In genomic region chr18:3248062-3248669, GRCh38 we compare ENCODE assay signal across 8 cellular contexts. TPM values are rescaled to one million over a fixed set of nuclear protein-coding genes. Genes with fewer than 3 reads are reported as not detected.
A peak's percentile ranks its signal among the peaks of the same experiment; 100 is the strongest.
DNase-seq lines count a peak whose midpoint lies in the region; ATAC-seq, FAIRE-seq and TF ChIP-seq lines count a peak whose summit lies in the region.

No MANE protein-coding gene starts in this region.

- CTCF ChIA-PET in H1 (lab: Charles Lee; ENCODE audit: partially characterized antibody), result interaction anchor here (0.7 to 1.5 kb wide), 2 partner anchors 94 to 96 kb away, joined by 3 to 6 read pairs; no protein-coding TSS in a partner anchor
- CTCF ChIA-PET in naive thymus-derived CD4-positive, alpha-beta T cell (lab: Charles Lee), result interaction anchor here (0.7 to 3.1 kb wide), 9 partner anchors 13 to 315 kb away, joined by 3 to 17 read pairs (median 4); partner anchors contain the start of gene MYL12B

- H3K36me3 Mint-ChIP-seq in naive thymus-derived CD4-positive, alpha-beta T cell, result peaks cover 11 to 33% (median 19%) of the 10 kb centered on the region in 5 donors

- H4K5ac ChIP-seq in H1 (ENCODE audit: insufficient read length, low read depth, low read length), result peak overlapping the region; percentile 48

- H3K14ac ChIP-seq in H1 (ENCODE audit: insufficient read length), result no peak overlapping the region

- H3K27ac Mint-ChIP-seq in naive thymus-derived CD4-positive, alpha-beta T cell, result peak overlapping the region; percentile 77 to 99 (median 97)

- H2AK5ac ChIP-seq in H1 (ENCODE audit: low read depth, low read length), result 0 out of 2 replicates have a peak overlapping the region, but pooled peaks have one; percentile 46

- no peak overlapping the region for H2BK12ac ChIP-seq in H1 (ENCODE audit: low read depth, low read length)

- peak overlapping the region; percentile 82 to 83 for H3K4me2 ChIP-seq in H1 (ENCODE audit: insufficient read depth in 1 of 2, low read depth in 2 of 2, low read length in 2 of 2)

- H4K20me1 ChIP-seq in H1 (replicated peaks in 1 of 2; ENCODE audit: control insufficient read depth in 1 of 2, insufficient read depth in 2 of 2, low read length in 2 of 2), result peaks cover 4 to 10% of the 10 kb centered on the region in 2 experiments

- H3K36me3 ChIP-seq in cardiac muscle cell (peaks cover 2% of the 10 kb centered on the region), H1 (ENCODE audit: control insufficient read depth in 2 of 4, insufficient read depth in 4 of 4, low read length in 3 of 4) (peaks cover 0 to 7% (median 5%) of the 10 kb centered on the region in 4 experiments; a peak in 6 of 8 replicates)
- peaks cover 0 to 10% (median 0%) of the 10 kb centered on the region in 3 experiments for H3K36me3 ChIP-seq in naive thymus-derived CD4-positive, alpha-beta T cell (ENCODE audit: control insufficient read depth in 2 of 3, insufficient read depth in 3 of 3, low read length in 3 of 3)

- TF ChIP-seq POLR2A in H1 (IDR thresholded peaks at IDR 0.05; ENCODE audit: control extremely low read depth in 1 of 2, low read depth in 2 of 2, low read length in 2 of 2), result no peak

- H3K4me3 ChIP-seq in cardiac muscle cell (peak overlapping the region; percentile 75), H1 (ENCODE audit: extremely low read depth in 1 of 4, insufficient read depth in 2 of 4, low read depth in 3 of 4, low read length in 4 of 4) (peak overlapping the region; percentile 86 to 91 (median 89))
- H3K4me3 ChIP-seq in naive thymus-derived CD4-positive, alpha-beta T cell (ENCODE audit: low read length), result peak overlapping the region; percentile 97

- H3K27me3 Mint-ChIP-seq in naive thymus-derived CD4-positive, alpha-beta T cell, result peaks cover 0 to 2% (median 0%) of the 10 kb centered on the region in 5 donors

- H3K9me3 ChIP-seq in cardiac muscle cell (ENCODE audit: low read depth), result no peaks in the 10 kb centered on the region
- H3K9me3 ChIP-seq in H1 (ENCODE audit: insufficient read depth in 2 of 2, low read depth in 1 of 2, low read length in 1 of 2), result no peaks in the 10 kb centered on the region
- no peaks in the 10 kb centered on the region for H3K9me3 ChIP-seq in naive thymus-derived CD4-positive, alpha-beta T cell (ENCODE audit: control insufficient read depth in 2 of 3, low read length in 3 of 3)

- H2BK120ac ChIP-seq in H1 (replicated peaks; ENCODE audit: low read depth, low read length), result no peak overlapping the region

- peak overlapping the region; percentile 87 to 99 (median 97) for H3K4me3 Mint-ChIP-seq in naive thymus-derived CD4-positive, alpha-beta T cell

- H3K27me3 ChIP-seq in cardiac muscle cell (no peaks in the 10 kb centered on the region), H1 (replicated peaks in 1 of 4; ENCODE audit: control insufficient read depth in 3 of 4, extremely low read depth in 1 of 4, insufficient read depth in 3 of 4, low read length in 3 of 4) (no peaks in the 10 kb centered on the region)
- no peaks in the 10 kb centered on the region for H3K27me3 ChIP-seq in naive thymus-derived CD4-positive, alpha-beta T cell (ENCODE audit: control insufficient read depth in 2 of 2, insufficient read depth in 2 of 2, low read length in 2 of 2)

- no peak overlapping the region for H2AFZ ChIP-seq in H1 (ENCODE audit: low read length)

- peak overlapping the region; percentile 99 for H2BK5ac ChIP-seq in H1 (ENCODE audit: low read depth, low read length)

- H3K4me1 ChIP-seq in cardiac muscle cell (ENCODE audit: low read depth) (peaks cover 10% of the 10 kb centered on the region), H1 (replicated peaks in 1 of 4; ENCODE audit: control insufficient read depth in 3 of 4, insufficient read depth in 4 of 4, low read length in 3 of 4) (peaks cover 0 to 9% (median 1%) of the 10 kb centered on the region in 4 experiments; a peak in 2 of 7 replicates)
- peaks cover 33 to 35% of the 10 kb centered on the region in 2 donors for H3K4me1 ChIP-seq in naive thymus-derived CD4-positive, alpha-beta T cell (ENCODE audit: control insufficient read depth in 2 of 2, insufficient read depth in 2 of 2, low read length in 2 of 2)

- no peak overlapping the region for H4K91ac ChIP-seq in H1 (replicated peaks; ENCODE audit: insufficient read length, low read length)

- peaks cover 0 to 1% (median 0%) of the 10 kb centered on the region in 11 donors for H3K9me3 Mint-ChIP-seq in naive thymus-derived CD4-positive, alpha-beta T cell

- no peak overlapping the region for H3K23ac ChIP-seq in H1 (ENCODE audit: insufficient read length)

- no peak overlapping the region for H2BK20ac ChIP-seq in H1 (ENCODE audit: low read length)

- TF ChIP-seq CTCF in cardiac muscle cell (IDR thresholded peaks at IDR 0.05; ENCODE audit: low read depth, low read length) (no peak), H1 (IDR thresholded peaks at IDR 0.05; ENCODE audit: control extremely low read depth in 1 of 3, insufficient read depth in 1 of 3, low read depth in 1 of 3, low read length in 3 of 3) (no peak), GM20000 (IDR thresholded peaks at IDR 0.05; ENCODE audit: extremely low read depth, missing control alignments) (no peak)

- peak overlapping the region; percentile 84 for H3K56ac ChIP-seq in H1 (replicated peaks; ENCODE audit: insufficient read length, low read depth, low read length)

- POLR2A ChIA-PET in H1 (lab: Charles Lee; ENCODE audit: partially characterized antibody), result interaction anchor here (0.6 to 6.3 kb wide), 25 partner anchors 9 to 529 kb away, joined by 3 to 60 read pairs (median 4); partner anchors contain the start of genes LPIN2 and MYL12B
- POLR2A ChIA-PET in naive thymus-derived CD4-positive, alpha-beta T cell (lab: Charles Lee), result interaction anchor here (0.6 to 8.8 kb wide), 32 partner anchors 8 to 592 kb away, joined by 3 to 229 read pairs (median 7); partner anchors contain the start of genes MYL12B and TGIF1

- H3K18ac ChIP-seq in H1 (ENCODE audit: extremely low read depth, low read length), result no peak overlapping the region; the same call in 1 of the 2 replicates

- ATAC-seq in naive thymus-derived CD4-positive, alpha-beta T cell, result no peak
- ATAC-seq in HG03095 (IDR thresholded peaks at IDR 0.05; ENCODE audit: unreplicated experiment), result no peak
- ATAC-seq in HG02759 (IDR thresholded peaks at IDR 0.05; ENCODE audit: unreplicated experiment), result no peak

- peaks cover 35 to 55% (median 52%) of the 10 kb centered on the region in 7 donors for H3K4me1 Mint-ChIP-seq in naive thymus-derived CD4-positive, alpha-beta T cell

- no peak overlapping the region for H3K4ac ChIP-seq in H1 (replicated peaks; ENCODE audit: insufficient read length, low read depth, low read length)

- no peak for FAIRE-seq in H1 (lab: Jason Lieb, UNC)

- no peaks in the 10 kb centered on the region for H3K79me1 ChIP-seq in H1 (ENCODE audit: low read depth, low read length)

- H3K79me2 ChIP-seq in H1 (ENCODE audit: control insufficient read depth in 1 of 2, insufficient read depth in 2 of 2, low read length in 2 of 2), result peaks cover 8 to 55% of the 10 kb centered on the region in 2 experiments; a peak in 3 of 4 replicates

- intact Hi-C loops in cardiac septum (cut with DNase I), result loop anchor here (5.0 kb wide), 1 partner anchor 316 kb away; no protein-coding TSS in a partner anchor
- intact Hi-C loops in naive thymus-derived CD4-positive, alpha-beta T cell (cut with micrococcal nuclease), result loop anchor here (1.0 to 10.0 kb wide), 6 partner anchors 13 to 911 kb away; partner anchors contain the start of genes METTL4 (in 1 of the 2) and NDC80 (in 1 of the 2)

- H4K8ac ChIP-seq in H1 (ENCODE audit: extremely low read depth, insufficient read depth, low read length), result peak overlapping the region; percentile 95

- peak; percentile 56 to 73 for DNase-seq in cardiac muscle cell (ENCODE audit: low read depth in 1 of 2, low spot score in 1 of 2)
- DNase-seq in cardiac septum (ENCODE audit: low spot score), result no peak
- DNase-seq in RPMI8226, result peak; percentile 67
- DNase-seq in H1 (ENCODE audit: low read depth in 1 of 2, low spot score in 2 of 2), result no peak
- DNase-seq in naive thymus-derived CD4-positive, alpha-beta T cell, result peak in 1 of 9 donors; percentile 27
- no peak for DNase-seq in GM20000 (ENCODE audit: low spot score)

- peak overlapping the region; percentile 93 to 99 (median 98) for H3K9ac ChIP-seq in H1 (replicated peaks in 1 of 4; ENCODE audit: extremely low read depth in 1 of 4, low read depth in 3 of 4, low read length in 3 of 4)

- no peak for TF ChIP-seq EP300 in H1 (IDR thresholded peaks at IDR 0.05; ENCODE audit: borderline replicate concordance in 1 of 2, low read depth in 2 of 2, low read length in 2 of 2)

- no peak for TF ChIP-seq RAD21 in H1 (IDR thresholded peaks at IDR 0.05 in 1 of 2, conservative IDR thresholded peaks at IDR 0.05 in 1 of 2; ENCODE audit: low read depth in 2 of 2, low read length in 2 of 2)

- peaks cover 7% of the 10 kb centered on the region; the same call in 1 of the 2 replicates for H3K23me2 ChIP-seq in H1 (ENCODE audit: low read depth, low read length)

- WGBS in H1 (ENCODE audit: extremely low coverage in 1 of 2, insufficient coverage in 1 of 2, insufficient read length in 1 of 2, insufficient replicate concordance in 2 of 2, low coverage in 1 of 2, low lambda C conversion rate in 2 of 2, missing lambda C conversion rate in 1 of 2), 2 experiments, result 2% methylated on average over 22 of the region's 22 CpGs; no CpG with 5 or more reads in 1 of the 2 experiments

- no peak overlapping the region for H2BK15ac ChIP-seq in H1 (ENCODE audit: low read length)

- H3K27ac ChIP-seq in cardiac muscle cell (peak overlapping the region; percentile 100), H1 (ENCODE audit: low read depth, low read length) (peak overlapping the region; percentile 99)
- H3K27ac ChIP-seq in naive thymus-derived CD4-positive, alpha-beta T cell (ENCODE audit: low read depth, low read length), result peak overlapping the region; percentile 80

RNA-seq across cellular contexts. Expression of gene MYL12A, which starts 0.6 kb away (rescaled TPM):
- total RNA-seq in cardiac muscle cell (152 and 195 TPM in 2 replicates), cardiac septum (4,186 TPM)
- polyA plus RNA-seq in cardiac muscle cell (321 and 420 TPM in 2 replicates), H1 (2011; rRNA removed) (88.4 and 188 TPM in 2 replicates)
- 238 and 247 TPM in 2 replicates for total RNA-seq in H1 (2021; fragmentation: NEBNext Ultra II Directional; extraction: Animal tissue kit (Norgen Biotek cat#: 25700))
- 203 TPM for polyA plus RNA-seq in H1 (2011; cell fraction: cytosol; rRNA removed)
- polyA plus RNA-seq in H1 (2011; cell fraction: nucleus; rRNA removed), result 60.5 TPM
- polyA plus RNA-seq in H1 (2012, experiment 1 of 2), result 198 to 308 TPM (median 222 TPM) in 4 replicates
- 81.9 TPM for polyA plus RNA-seq in H1 (2012, experiment 2 of 2)
- 348 TPM for polyA plus RNA-seq in H1 (2013, experiment 1 of 2)
- 332 TPM for polyA plus RNA-seq in H1 (2013, experiment 2 of 2)
- polyA minus RNA-seq in H1 (2011; rRNA and poly(A)+ RNA removed), result 151 and 173 TPM in 2 replicates
- 91.4 TPM for polyA minus RNA-seq in H1 (2011; cell fraction: cytosol; rRNA and poly(A)+ RNA removed)
- 165 TPM for polyA minus RNA-seq in H1 (2011; cell fraction: nucleus; rRNA and poly(A)+ RNA removed)
- 100 to 1,000 TPM; 331 to 753 (median 415) TPM for total RNA-seq in naive thymus-derived CD4-positive, alpha-beta T cell
- 1,000 to 10,000 TPM; 2,490 to 2,608 TPM for polyA plus RNA-seq in naive thymus-derived CD4-positive, alpha-beta T cell

RNA-seq across cellular contexts. Expression of gene MYL12B, which starts 13.8 kb away (rescaled TPM):
- total RNA-seq in cardiac muscle cell (74.8 and 137 TPM in 2 replicates), cardiac septum (228 TPM)
- polyA plus RNA-seq in cardiac muscle cell (211 and 299 TPM in 2 replicates), H1 (2011; rRNA removed) (100 and 188 TPM in 2 replicates)
- total RNA-seq in H1 (2021; fragmentation: NEBNext Ultra II Directional; extraction: Animal tissue kit (Norgen Biotek cat#: 25700)), result 164 and 174 TPM in 2 replicates
- 199 TPM for polyA plus RNA-seq in H1 (2011; cell fraction: cytosol; rRNA removed)
- polyA plus RNA-seq in H1 (2011; cell fraction: nucleus; rRNA removed), result 56.0 TPM
- polyA plus RNA-seq in H1 (2012, experiment 1 of 2), result 177 to 224 TPM (median 188 TPM) in 4 replicates
- polyA plus RNA-seq in H1 (2012, experiment 2 of 2), result 35.3 TPM
- 207 TPM for polyA plus RNA-seq in H1 (2013, experiment 1 of 2)
- polyA plus RNA-seq in H1 (2013, experiment 2 of 2), result 203 TPM
- 82.3 and 109 TPM in 2 replicates for polyA minus RNA-seq in H1 (2011; rRNA and poly(A)+ RNA removed)
- polyA minus RNA-seq in H1 (2011; cell fraction: cytosol; rRNA and poly(A)+ RNA removed), result 64.8 TPM
- 41.4 TPM for polyA minus RNA-seq in H1 (2011; cell fraction: nucleus; rRNA and poly(A)+ RNA removed)
- total RNA-seq in naive thymus-derived CD4-positive, alpha-beta T cell, result 100 to 1,000 TPM; 140 to 300 (median 169) TPM
- polyA plus RNA-seq in naive thymus-derived CD4-positive, alpha-beta T cell, result 100 to 1,000 TPM; 942 to 982 TPM

RNA-seq across cellular contexts. Expression of gene MYOM1, which starts 28.4 kb away (rescaled TPM):
- total RNA-seq in cardiac muscle cell (209 and 219 TPM in 2 replicates), cardiac septum (878 TPM)
- polyA plus RNA-seq in cardiac muscle cell (182 and 194 TPM in 2 replicates), H1 (2011; rRNA removed) (0.06 and 0.16 TPM in 2 replicates)
- total RNA-seq in H1 (2021; fragmentation: NEBNext Ultra II Directional; extraction: Animal tissue kit (Norgen Biotek cat#: 25700)), result 0.32 and 0.78 TPM in 2 replicates
- 0.21 TPM for polyA plus RNA-seq in H1 (2011; cell fraction: cytosol; rRNA removed)
- 0.20 TPM for polyA plus RNA-seq in H1 (2011; cell fraction: nucleus; rRNA removed)
- polyA plus RNA-seq in H1 (2012, experiment 1 of 2), result 0.23 to 0.49 TPM (median 0.34 TPM) in 4 replicates
- not detected for polyA plus RNA-seq in H1 (2012, experiment 2 of 2)
- polyA plus RNA-seq in H1 (2013, experiment 1 of 2), result 0.14 TPM
- polyA plus RNA-seq in H1 (2013, experiment 2 of 2), result 0.18 TPM
- polyA minus RNA-seq in H1 (2011; rRNA and poly(A)+ RNA removed), result 0.05 and 0.54 TPM in 2 replicates
- not detected for polyA minus RNA-seq in H1 (2011; cell fraction: cytosol; rRNA and poly(A)+ RNA removed)
- polyA minus RNA-seq in H1 (2011; cell fraction: nucleus; rRNA and poly(A)+ RNA removed), result 0.50 TPM
- total RNA-seq in naive thymus-derived CD4-positive, alpha-beta T cell, result 1 to 10 TPM; 1.7 to 6.7 (median 2.9) TPM
- 1 to 10 TPM in 1 of 2 donors, under 1 TPM in 1; 0.83 to 1.9 TPM for polyA plus RNA-seq in naive thymus-derived CD4-positive, alpha-beta T cell

Comparison
In these comparisons a context has a peak if more than half of its experiments do, and no peak if none do; other contexts are left out.
1. DNase-seq: peak in cardiac muscle cell (2 of 2) and RPMI8226 (single experiment); none in cardiac septum (single experiment), H1 (0 of 2) and GM20000 (single experiment).
2. RNA of gene MYOM1, which starts 28.4 kb away (total RNA-seq): 878 TPM in cardiac septum (single experiment) and 209 to 219 TPM in cardiac muscle cell; 1.7 to 6.7 TPM in naive thymus-derived CD4-positive, alpha-beta T cell and 0.32 to 0.78 TPM in H1; every median in the first group is over 10 times any median in the second.
3. Peak in every context shown above with its lines, with median percentiles within 50 percentile points of each other: H3K27ac ChIP-seq and H3K4me3 ChIP-seq.